21 cellular contexts compared by ENCODE assay signal in genomic region chr5:126866837-126867236, GRCh38.
"Had no signal": no experiment of that assay in that cellular context is flagged by ENCODE, and none has a peak within 500 bp of the region (broad histone marks: within the 10 kb centered on the region; RNA-seq: fewer than 3 reads in every experiment).

No MANE protein-coding gene starts in this region.

- H3K9me3 Mint-ChIP-seq: activated naive CD4-positive, alpha-beta T cell treated with anti-CD3 and anti-CD28 coated beads, Interleukin-2, amount 10 ng/mL, durations not matched to agents 7 days and 5 days; activated T-cell treated with anti-CD3 and anti-CD28 coated beads, Interleukin-2, amount 50 U/mL, for 24 hours; effector memory CD8-positive, alpha-beta T cell; naive thymus-derived CD8-positive, alpha-beta T cell had no signal

- H3K4me1 ChIP-seq: adrenal gland had no signal

- H3K27me3 Mint-ChIP-seq: activated CD8-positive, alpha-beta memory T cell treated with anti-CD3 and anti-CD28 coated beads, Interleukin-2, amount 10 ng/mL, durations not matched to agents 7 days and 5 days; activated naive CD4-positive, alpha-beta T cell treated with anti-CD3 and anti-CD28 coated beads, Interleukin-2, amount 10 ng/mL, durations not matched to agents 7 days and 5 days; activated T-cell treated with anti-CD3 and anti-CD28 coated beads, Interleukin-2, amount 50 U/mL, for 24 hours; naive thymus-derived CD8-positive, alpha-beta T cell had no signal

- H3K27me3 ChIP-seq: adrenal gland had no signal

- H3K36me3 ChIP-seq: adrenal gland, neutrophil had no signal

- DNase-seq: activated CD4-positive, alpha-beta T cell treated with anti-CD3 and anti-CD28 coated beads, Interleukin-2, amount 50 U/mL, for 48 hours; activated naive CD4-positive, alpha-beta T cell treated with anti-CD3 and anti-CD28 coated beads, Interleukin-2, amount 10 ng/mL, durations not matched to agents 7 days and 5 days; activated T-cell treated with anti-CD3 and anti-CD28 coated beads, Interleukin-2, amount 50 U/mL, for 24 hours; effector memory CD8-positive, alpha-beta T cell; left colon; mucosa of descending colon; naive thymus-derived CD8-positive, alpha-beta T cell; posterior cingulate gyrus; retina; stimulated activated CD4-positive, alpha-beta T cell treated with anti-CD3 and anti-CD28 coated beads, Interleukin-15, amount 100 ng/mL, for 24 hours; stimulated activated CD4-positive, alpha-beta T cell treated with anti-CD3 and anti-CD28 coated beads, Interleukin-4, amount 100 ng/mL, for 1 hour; stimulated activated naive CD4-positive, alpha-beta T cell; T-helper 1 cell; T1000; trophoblast cell had no signal

- H3K4me3 ChIP-seq: adrenal gland, mucosa of descending colon had no signal

- FAIRE-seq: frontal cortex had no signal

- H3K27ac ChIP-seq: adrenal gland, epithelial cell of prostate, neutrophil had no signal

- H3K27ac Mint-ChIP-seq: activated CD8-positive, alpha-beta memory T cell treated with anti-CD3 and anti-CD28 coated beads, Interleukin-2, amount 10 ng/mL, durations not matched to agents 7 days and 5 days; activated naive CD4-positive, alpha-beta T cell treated with anti-CD3 and anti-CD28 coated beads, Interleukin-2, amount 10 ng/mL, durations not matched to agents 7 days and 5 days; activated T-cell treated with anti-CD3 and anti-CD28 coated beads, Interleukin-2, amount 50 U/mL, for 24 hours; effector memory CD8-positive, alpha-beta T cell had no signal

- ATAC-seq: activated CD4-positive, CD25-positive, alpha-beta regulatory T cell treated with anti-CD3 and anti-CD28 coated beads, Interleukin-2, amount 50 U/mL, for 24 hours; activated CD8-positive, alpha-beta memory T cell treated with anti-CD3 and anti-CD28 coated beads, Interleukin-2, amount 10 ng/mL, durations not matched to agents 7 days and 5 days; effector memory CD8-positive, alpha-beta T cell; left colon; mucosa of descending colon; naive thymus-derived CD8-positive, alpha-beta T cell had no signal

- H3K4me3 Mint-ChIP-seq: activated CD8-positive, alpha-beta memory T cell treated with anti-CD3 and anti-CD28 coated beads, Interleukin-2, amount 10 ng/mL, durations not matched to agents 7 days and 5 days; activated naive CD4-positive, alpha-beta T cell treated with anti-CD3 and anti-CD28 coated beads, Interleukin-2, amount 10 ng/mL, durations not matched to agents 7 days and 5 days; activated T-cell treated with anti-CD3 and anti-CD28 coated beads, Interleukin-2, amount 50 U/mL, for 24 hours; effector memory CD8-positive, alpha-beta T cell had no signal

- H3K9me3 ChIP-seq: adrenal gland, mucosa of descending colon, neutrophil had no signal
